ENCODE assay signal across 10 cellular contexts in the genomic region with DNA sequence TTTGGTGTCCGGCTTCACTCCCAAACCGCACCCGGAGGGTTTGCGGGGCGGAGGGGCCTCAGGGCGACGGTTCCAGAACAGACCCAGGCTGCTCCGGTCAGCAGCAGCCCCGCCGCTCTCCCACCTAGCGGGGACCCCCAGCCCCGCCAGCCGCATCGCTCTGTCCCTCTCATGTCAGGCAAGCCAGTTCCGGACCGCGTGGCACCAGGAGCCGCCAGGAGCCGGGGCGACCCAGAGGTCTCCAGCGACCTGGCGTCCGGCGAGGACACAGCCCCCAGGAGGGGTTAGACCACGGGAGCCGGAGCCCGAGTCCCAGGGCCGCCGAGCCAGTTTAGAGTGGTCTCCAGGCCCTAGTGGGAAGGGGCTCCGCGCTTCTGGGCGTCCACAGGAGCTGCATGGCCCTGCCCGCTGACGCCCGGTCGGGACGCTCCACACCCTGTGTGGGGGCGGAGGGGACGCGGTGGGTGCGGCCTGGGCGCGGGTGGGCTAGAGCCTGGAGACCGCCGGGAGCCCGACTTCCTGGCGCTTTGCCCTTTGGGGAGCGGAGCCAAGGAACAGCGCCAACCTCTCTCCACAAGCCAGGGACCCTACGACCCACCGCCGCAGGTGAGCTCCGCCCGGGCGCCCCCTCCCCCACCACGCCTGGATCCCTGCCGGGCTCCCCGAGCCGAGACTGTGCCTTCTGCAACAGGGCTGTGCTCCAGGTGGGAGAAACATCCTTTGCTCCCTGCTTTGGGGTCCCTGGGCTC. TPM values are rescaled to one million over a fixed set of nuclear protein-coding genes. Genes with fewer than 3 reads are reported as not detected.
A peak's percentile ranks its signal among the peaks of the same experiment; 100 is the strongest.
DNase-seq lines count a peak whose midpoint lies in the region; ATAC-seq, FAIRE-seq and TF ChIP-seq lines count a peak whose summit lies in the region.
"Had no signal": no experiment of that assay in that cellular context is flagged by ENCODE, and none has a peak within 500 bp of the region (broad histone marks: within the 10 kb centered on the region; RNA-seq: fewer than 3 reads in every experiment).

No MANE protein-coding gene starts in this region.

- no peak for TF ChIP-seq CTCF in esophagus squamous epithelium (IDR thresholded peaks at IDR 0.05)
- no peak for TF ChIP-seq CTCF in nephron (IDR thresholded peaks at IDR 0.05; ENCODE audit: unreplicated experiment in 3 of 3)
- no peak for TF ChIP-seq CTCF in GM20000 (IDR thresholded peaks at IDR 0.05; ENCODE audit: extremely low read depth, missing control alignments)

- no peaks in the 10 kb centered on the region for H3K36me3 ChIP-seq in esophagus squamous epithelium

- peak overlapping the region; percentile 40 to 62 (median 54) for H3K4me3 ChIP-seq in esophagus squamous epithelium

- intact Hi-C loops in esophagus squamous epithelium (cut with DNase I) = no loop called here

- no peak for TF ChIP-seq POLR2A in esophagus squamous epithelium (IDR thresholded peaks at IDR 0.05)

- no peaks in the 10 kb centered on the region for H3K9me3 ChIP-seq in esophagus squamous epithelium

- peak overlapping the region in 3 of 4 donors; percentile 43 to 58 (median 51) for H3K27ac ChIP-seq in esophagus squamous epithelium

- peaks cover 11 to 41% (median 13%) of the 10 kb centered on the region in 3 donors for H3K4me1 ChIP-seq in esophagus squamous epithelium

- no peak for FAIRE-seq in RCC 7860 (lab: Jason Lieb, UNC)
- FAIRE-seq: endometrium had no signal

- H3K27me3 Mint-ChIP-seq in stimulated activated naive CD8-positive, alpha-beta T cell treated with anti-CD3 and anti-CD28 coated beads, Interleukin-15, amount 100 ng/mL, for 72 hours = peaks cover 65% of the 10 kb centered on the region
- H3K27me3 Mint-ChIP-seq in nephron (ENCODE audit: low read depth) = peaks cover 56% of the 10 kb centered on the region

- peak; percentile 45 for ATAC-seq in stimulated activated naive CD8-positive, alpha-beta T cell treated with anti-CD3 and anti-CD28 coated beads, Interleukin-15, amount 100 ng/mL, for 72 hours
- ATAC-seq in stimulated activated naive CD8-positive, alpha-beta T cell treated with anti-CD3 and anti-CD28 coated beads, Interleukin-15, Interleukin-2, amounts not matched to agents 100 U/mL and 50 U/mL, for 24 hours = no peak

- H3K27ac Mint-ChIP-seq in stimulated activated naive CD8-positive, alpha-beta T cell treated with anti-CD3 and anti-CD28 coated beads, Interleukin-15, amount 100 ng/mL, for 72 hours = no peak overlapping the region
- H3K27ac Mint-ChIP-seq in nephron = no peak overlapping the region
- H3K27ac Mint-ChIP-seq: activated B cell treated with CpG ODN at 0.5 μM for 24 hours had no signal

- H3K4me3 Mint-ChIP-seq in stimulated activated naive CD8-positive, alpha-beta T cell treated with anti-CD3 and anti-CD28 coated beads, Interleukin-15, amount 100 ng/mL, for 72 hours = peak overlapping the region; percentile 32 to 42
- peak overlapping the region; percentile 68 to 80 (median 73) for H3K4me3 Mint-ChIP-seq in nephron
- H3K4me3 Mint-ChIP-seq: activated B cell treated with CpG ODN at 0.5 μM for 24 hours had no signal

- no peak for DNase-seq in stimulated activated naive CD8-positive, alpha-beta T cell treated with anti-CD3 and anti-CD28 coated beads, Interleukin-15, amount 100 ng/mL, for 72 hours
- DNase-seq in stimulated activated naive CD8-positive, alpha-beta T cell treated with anti-CD3 and anti-CD28 coated beads, Interleukin-15, Interleukin-2, amounts not matched to agents 100 U/mL and 50 U/mL, for 24 hours = no peak
- DNase-seq in esophagus squamous epithelium (lab: John Stamatoyannopoulos, UW) = no peak
- no peak for DNase-seq in NCI-H446 (lab: John Stamatoyannopoulos, UW)
- DNase-seq in RCC 7860 (ENCODE audit: low spot score) = no peak
- DNase-seq in GM20000 (ENCODE audit: low spot score) = no peak
- DNase-seq in GDM1 (lab: John Stamatoyannopoulos, UW) = no peak
- DNase-seq: activated B cell treated with CpG ODN at 0.5 μM for 24 hours had no signal

- 0 to 20% methylated on average over 1 to 5 of the region's 59 CpGs for WGBS in esophagus squamous epithelium, 2 donors

- H3K4me1 Mint-ChIP-seq in stimulated activated naive CD8-positive, alpha-beta T cell treated with anti-CD3 and anti-CD28 coated beads, Interleukin-15, amount 100 ng/mL, for 72 hours = no peaks in the 10 kb centered on the region
- H3K4me1 Mint-ChIP-seq in nephron = peaks cover 4% of the 10 kb centered on the region

- no peaks in the 10 kb centered on the region for H3K9me3 Mint-ChIP-seq in stimulated activated naive CD8-positive, alpha-beta T cell treated with anti-CD3 and anti-CD28 coated beads, Interleukin-15, amount 100 ng/mL, for 72 hours
- H3K9me3 Mint-ChIP-seq in nephron = no peaks in the 10 kb centered on the region
- H3K9me3 Mint-ChIP-seq: activated B cell treated with CpG ODN at 0.5 μM for 24 hours had no signal

- H3K36me3 Mint-ChIP-seq in nephron (ENCODE audit: low read depth) = no peaks in the 10 kb centered on the region

- peaks cover 0 to 44% (median 7%) of the 10 kb centered on the region in 4 donors for H3K27me3 ChIP-seq in esophagus squamous epithelium

RNA-seq across cellular contexts. Expression of gene ZNF117, which starts 43.4 kb away (rescaled TPM):
- total RNA-seq in esophagus squamous epithelium = 10 to 100 TPM in 2 of 4 donors, 1 to 10 TPM in 2; 3.7 to 17.3 (median 10.9) TPM

RNA-seq across cellular contexts. Expression of gene ZNF273, which starts 44.4 kb away (rescaled TPM):
- total RNA-seq in esophagus squamous epithelium = 10 to 100 TPM in 3 of 4 donors, 1 to 10 TPM in 1; 8.0 to 43.3 (median 14.0) TPM

RNA-seq across cellular contexts. Expression of gene ERV3-1, which starts 59.1 kb away (rescaled TPM):
- total RNA-seq in esophagus squamous epithelium = 10 to 100 TPM; 15.4 to 30.9 (median 18.6) TPM
